ENCODE assay signal across 24 cellular contexts in the genomic region with DNA sequence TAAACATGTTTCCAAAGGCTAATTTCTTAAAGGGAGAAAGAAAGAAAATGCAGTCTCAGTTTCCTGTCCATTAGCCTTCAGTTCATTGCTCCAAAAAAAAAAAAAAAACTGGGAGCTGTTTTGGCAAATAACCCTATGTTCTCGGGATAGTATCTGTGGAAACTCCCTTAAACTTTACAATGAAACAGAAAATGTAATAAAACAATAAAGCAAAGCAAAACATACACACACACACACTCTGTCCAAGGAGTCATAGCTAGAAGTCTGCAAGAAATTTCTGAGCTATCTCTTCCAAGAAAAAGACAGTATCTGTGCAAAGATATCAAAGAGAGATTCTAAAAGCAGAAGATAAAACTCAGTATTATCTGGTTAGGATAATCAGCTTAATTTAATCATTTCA.
A peak's percentile ranks its signal among the peaks of the same experiment; 100 is the strongest.
DNase-seq lines count a peak whose midpoint lies in the region; ATAC-seq, FAIRE-seq and TF ChIP-seq lines count a peak whose summit lies in the region.
"Had no signal": no experiment of that assay in that cellular context is flagged by ENCODE, and none has a peak within 500 bp of the region (broad histone marks: within the 10 kb centered on the region; RNA-seq: fewer than 3 reads in every experiment).

No MANE protein-coding gene starts in this region.

- 19 to 22% methylated on average over 1 of the region's 1 CpG for WGBS in GM23248 (ENCODE audit: low coverage in 1 of 2, low lambda C conversion rate in 2 of 2, missing lambda C conversion rate in 2 of 2), 2 experiments
- 17% methylated on average over 1 of the region's 1 CpG for WGBS in mesenchymal stem cell

- no peaks in the 10 kb centered on the region for H4K20me1 ChIP-seq in GM23248 (ENCODE audit: insufficient read depth)
- H4K20me1 ChIP-seq: BLaER1 treated with 17β-estradiol and CSF1 and Interleukin-3, amounts not matched to agents 10 nM and 100 nM had no signal

- in situ Hi-C loops in GM23248 (cut with MboI): no loop called here

- H3K27me3 ChIP-seq in GM23248 (replicated peaks; ENCODE audit: insufficient read depth): no peaks in the 10 kb centered on the region
- no peaks in the 10 kb centered on the region for H3K27me3 ChIP-seq in mesenchymal stem cell (ENCODE audit: control insufficient read depth in 1 of 2, insufficient read depth in 1 of 2, low read length in 2 of 2)
- no peaks in the 10 kb centered on the region for H3K27me3 ChIP-seq in uterus
- H3K27me3 ChIP-seq: BE2C; BLaER1 treated with 17β-estradiol and CSF1 and Interleukin-3, amounts not matched to agents 10 nM and 100 nM had no signal

- no peak overlapping the region for H3K18ac ChIP-seq in mesenchymal stem cell (ENCODE audit: low read depth in 1 of 2, low read length in 2 of 2)

- H3K27ac Mint-ChIP-seq in activated T-helper 17 cell treated with anti-CD3 and anti-CD28 coated beads, Interleukin-2, amount 50 U/mL, for 72 hours: no peak overlapping the region
- H3K27ac Mint-ChIP-seq: CD14-positive monocyte; CD4-positive, alpha-beta T cell; CD8-positive, alpha-beta memory T cell; HFFc6 had no signal

- intact Hi-C loops in uterus (cut with DNase I; ENCODE audit: low total_unique reads): no loop called here

- no peak overlapping the region for H3K4ac ChIP-seq in mesenchymal stem cell (ENCODE audit: low read depth in 1 of 2, low read length in 2 of 2)

- no peaks in the 10 kb centered on the region for H3K9me3 Mint-ChIP-seq in activated T-helper 17 cell treated with anti-CD3 and anti-CD28 coated beads, Interleukin-2, amount 50 U/mL, for 72 hours
- H3K9me3 Mint-ChIP-seq: CD4-positive, alpha-beta T cell; HFFc6 had no signal

- H3K79me2 ChIP-seq in GM23248 (ENCODE audit: insufficient read depth): no peaks in the 10 kb centered on the region

- H3K9ac ChIP-seq in GM23248 (no peak overlapping the region), mesenchymal stem cell (ENCODE audit: low read length) (peak overlapping the region; percentile 72)
- H3K9ac ChIP-seq: BLaER1 treated with 17β-estradiol and CSF1 and Interleukin-3, amounts not matched to agents 10 nM and 100 nM had no signal

- H3K36me3 ChIP-seq in GM23248 (ENCODE audit: low read depth) (no peaks in the 10 kb centered on the region), mesenchymal stem cell (ENCODE audit: control insufficient read depth in 1 of 2, insufficient read depth in 2 of 2, low read depth in 1 of 2, low read length in 2 of 2) (no peaks in the 10 kb centered on the region), uterus (no peaks in the 10 kb centered on the region)
- H3K36me3 ChIP-seq: BE2C; BLaER1 treated with 17β-estradiol and CSF1 and Interleukin-3, amounts not matched to agents 10 nM and 100 nM; HAP-1 had no signal

- ATAC-seq in HG02884 (IDR thresholded peaks at IDR 0.05; ENCODE audit: unreplicated experiment): no peak
- no peak for ATAC-seq in activated T-helper 17 cell treated with anti-CD3 and anti-CD28 coated beads, Interleukin-2, amount 50 U/mL, for 72 hours (replicated peaks)

- peaks cover 32% of the 10 kb centered on the region for H3K27me3 Mint-ChIP-seq in activated T-helper 17 cell treated with anti-CD3 and anti-CD28 coated beads, Interleukin-2, amount 50 U/mL, for 72 hours

- H3K79me1 ChIP-seq in mesenchymal stem cell (replicated peaks; ENCODE audit: low read length, poor library complexity, severe bottlenecking): no peaks in the 10 kb centered on the region

- no peak overlapping the region for H3K14ac ChIP-seq in mesenchymal stem cell (ENCODE audit: low read length in 2 of 2)

- H4K91ac ChIP-seq in mesenchymal stem cell (ENCODE audit: low read length): no peak overlapping the region

- no peaks in the 10 kb centered on the region for H3K4me1 Mint-ChIP-seq in activated T-helper 17 cell treated with anti-CD3 and anti-CD28 coated beads, Interleukin-2, amount 50 U/mL, for 72 hours
- H3K4me1 Mint-ChIP-seq: CD8-positive, alpha-beta memory T cell had no signal

- H3K36me3 Mint-ChIP-seq in activated T-helper 17 cell treated with anti-CD3 and anti-CD28 coated beads, Interleukin-2, amount 50 U/mL, for 72 hours (ENCODE audit: low read depth): no peaks in the 10 kb centered on the region
- H3K36me3 Mint-ChIP-seq: CD14-positive monocyte had no signal

- H3K4me3 ChIP-seq in GM23248: no peak overlapping the region
- no peak overlapping the region for H3K4me3 ChIP-seq in mesenchymal stem cell (ENCODE audit: insufficient read depth in 1 of 2, low read depth in 1 of 2, low read length in 2 of 2)
- no peak overlapping the region for H3K4me3 ChIP-seq in uterus
- H3K4me3 ChIP-seq: BLaER1 treated with 17β-estradiol and CSF1 and Interleukin-3, amounts not matched to agents 10 nM and 100 nM; HAP-1 had no signal

- no peak for TF ChIP-seq POLR2A in uterus (IDR thresholded peaks at IDR 0.05)

- no peak overlapping the region for H2BK120ac ChIP-seq in mesenchymal stem cell (ENCODE audit: low read depth, low read length)

- no peak overlapping the region for H3K4me3 Mint-ChIP-seq in activated T-helper 17 cell treated with anti-CD3 and anti-CD28 coated beads, Interleukin-2, amount 50 U/mL, for 72 hours
- H3K4me3 Mint-ChIP-seq: CD14-positive monocyte; CD4-positive, alpha-beta T cell; CD8-positive, alpha-beta memory T cell; HFFc6 had no signal

- no peak for TF ChIP-seq CTCF in uterus (IDR thresholded peaks at IDR 0.05)

- H3F3A ChIP-seq in GM23248 (ENCODE audit: insufficient read depth): peaks cover 2% of the 10 kb centered on the region; the same call in 1 of the 2 replicates

- no peaks in the 10 kb centered on the region for H3K9me2 ChIP-seq in GM23248 (ENCODE audit: insufficient read depth)

- DNase-seq in GM23248 (no peak), mesenchymal stem cell (no peak), uterus (no peak), Kasumi-1 (lab: John Stamatoyannopoulos, UW) (no peak)
- DNase-seq: AML-193; BE2C; CD4-positive, alpha-beta T cell; CD8-positive, alpha-beta memory T cell; DMS 273 treated with DMSO at 0.1 percent for 48 hours; DMS79; EL; GDM1; GOT3; HFFc6 had no signal

- peak overlapping the region; percentile 52 for H3K4me2 ChIP-seq in GM23248 (ENCODE audit: unreplicated experiment)
- H3K4me2 ChIP-seq in mesenchymal stem cell (ENCODE audit: low read length, poor library complexity, severe bottlenecking): no peak overlapping the region
- H3K4me2 ChIP-seq: BLaER1 treated with 17β-estradiol and CSF1 and Interleukin-3, amounts not matched to agents 10 nM and 100 nM had no signal

- FAIRE-seq in endometrium (lab: Jason Lieb, UNC): peak; percentile 21
- FAIRE-seq: D721Med, GM12891, GM18507, H54 had no signal

- no peak overlapping the region for H4K8ac ChIP-seq in mesenchymal stem cell (ENCODE audit: low read length)

- H2AK5ac ChIP-seq in mesenchymal stem cell (ENCODE audit: low read length, severe bottlenecking): no peak overlapping the region

- no peak overlapping the region for H2AFZ ChIP-seq in GM23248
- H2AFZ ChIP-seq in mesenchymal stem cell (ENCODE audit: low read depth, low read length): no peak overlapping the region

- no peak overlapping the region for H2BK12ac ChIP-seq in mesenchymal stem cell (ENCODE audit: low read length in 2 of 2)

- no peak overlapping the region for H2BK15ac ChIP-seq in mesenchymal stem cell (ENCODE audit: low read depth, poor library complexity, severe bottlenecking)

- H3K9me3 ChIP-seq in GM23248 (ENCODE audit: low read depth): no peaks in the 10 kb centered on the region
- H3K9me3 ChIP-seq in mesenchymal stem cell (ENCODE audit: control insufficient read depth, low read length): no peaks in the 10 kb centered on the region
- H3K9me3 ChIP-seq in uterus: no peaks in the 10 kb centered on the region
- H3K9me3 ChIP-seq: BE2C, HAP-1 had no signal

- no peak overlapping the region for H2BK5ac ChIP-seq in mesenchymal stem cell (ENCODE audit: low read depth, low read length, poor library complexity, severe bottlenecking)

- H3K27ac ChIP-seq in GM23248: no peak overlapping the region
- no peak overlapping the region for H3K27ac ChIP-seq in mesenchymal stem cell (ENCODE audit: low read length, poor library complexity, severe bottlenecking)
- H3K27ac ChIP-seq in uterus: peak overlapping the region; percentile 0 to 53
- H3K27ac ChIP-seq: BLaER1 treated with 17β-estradiol and CSF1 and Interleukin-3, amounts not matched to agents 10 nM and 100 nM had no signal

- H3K4me1 ChIP-seq in GM23248 (ENCODE audit: insufficient read depth) (peaks cover 10% of the 10 kb centered on the region), mesenchymal stem cell (ENCODE audit: control insufficient read depth, insufficient read depth, low read depth, low read length) (no peaks in the 10 kb centered on the region), uterus (no peaks in the 10 kb centered on the region)
- H3K4me1 ChIP-seq: BE2C; BLaER1 treated with 17β-estradiol and CSF1 and Interleukin-3, amounts not matched to agents 10 nM and 100 nM; HAP-1 had no signal

- no peak overlapping the region for H3K23ac ChIP-seq in mesenchymal stem cell (ENCODE audit: low read length in 2 of 2)

Comparison
In these comparisons a context has a peak if more than half of its experiments do, and no peak if none do; other contexts are left out.
1. H3K27ac ChIP-seq: peak in uterus (2 of 2); none in GM23248 (single experiment) and mesenchymal stem cell (single experiment).